Comparison of ENCODE assay signal across 19 cellular contexts in the genomic region with DNA sequence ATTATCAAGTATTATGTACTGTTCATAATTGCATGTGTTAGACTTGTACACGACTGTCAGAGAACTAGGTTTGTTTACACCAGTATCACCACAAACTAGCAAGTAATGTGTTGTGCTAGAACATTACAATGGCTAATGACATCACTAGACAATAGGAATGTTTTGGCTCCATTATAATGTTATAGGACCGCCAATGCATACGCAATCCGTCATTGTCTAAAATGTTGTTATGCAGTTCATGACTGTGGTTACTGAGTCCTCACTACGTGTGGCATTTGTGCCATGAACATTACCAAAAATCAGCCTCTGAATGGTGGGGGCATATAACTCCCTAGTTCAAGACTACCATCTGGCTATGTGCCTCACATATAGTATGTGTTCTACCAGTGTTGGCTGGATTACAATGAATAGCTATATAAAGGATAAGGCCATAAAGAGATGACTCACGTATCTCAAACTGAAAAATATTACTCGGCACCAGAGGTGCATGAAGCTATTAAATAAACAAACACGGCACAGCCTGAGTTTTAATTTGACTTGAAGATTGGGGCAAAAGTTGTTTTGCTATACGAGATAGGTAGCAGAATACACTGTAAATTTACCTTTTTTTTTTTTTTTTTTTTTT.
DNase-seq lines count a peak whose midpoint lies in the region; ATAC-seq, FAIRE-seq and TF ChIP-seq lines count a peak whose summit lies in the region.
"Had no signal": no experiment of that assay in that cellular context is flagged by ENCODE, and none has a peak within 500 bp of the region (broad histone marks: within the 10 kb centered on the region; RNA-seq: fewer than 3 reads in every experiment).

No MANE protein-coding gene starts in this region.

- H3K4me3 ChIP-seq in PC-3 (ENCODE audit: low read length) (no peak overlapping the region), pancreas (no peak overlapping the region)

- no peak overlapping the region for H3K27ac Mint-ChIP-seq in activated CD4-positive, alpha-beta memory T cell treated with anti-CD3 and anti-CD28 coated beads for 36 hours
- H3K27ac Mint-ChIP-seq: CD4-positive, alpha-beta memory T cell had no signal

- no peaks in the 10 kb centered on the region for H3K79me2 ChIP-seq in PC-3 (ENCODE audit: low read length)

- CTCF ChIA-PET in PC-3 (lab: Charles Lee) (no interaction called here), GM10248 (lab: Yijun Ruan, JAX) (no interaction called here)
- CTCF ChIA-PET in activated CD4-positive, alpha-beta memory T cell treated with anti-CD3 and anti-CD28 coated beads for 36 hours (lab: Charles Lee): no interaction called here

- no peaks in the 10 kb centered on the region for H3K4me1 Mint-ChIP-seq in activated CD4-positive, alpha-beta memory T cell treated with anti-CD3 and anti-CD28 coated beads for 36 hours (ENCODE audit: low read depth)
- H3K4me1 Mint-ChIP-seq: CD4-positive, alpha-beta memory T cell had no signal

- H3K27me3 Mint-ChIP-seq in activated CD4-positive, alpha-beta memory T cell treated with anti-CD3 and anti-CD28 coated beads for 36 hours: peaks cover 1% of the 10 kb centered on the region

- DNase-seq in H4 (ENCODE audit: low spot score) (peak; percentile 46), PC-3 (peak; percentile 41), astrocyte of the hippocampus (ENCODE audit: low read depth, low spot score) (peak; percentile 28), left colon (no peak), islet precursor cell (no peak), pancreas (no peak), GM10248 (ENCODE audit: extremely low spot score) (no peak)
- DNase-seq in activated CD4-positive, alpha-beta memory T cell treated with anti-CD3 and anti-CD28 coated beads for 36 hours: no peak
- DNase-seq: C1 segment of cervical spinal cord; Calu3; CD4-positive, alpha-beta memory T cell; COR-L47; DMS53; DMS79 treated with DMSO at 0.1 percent for 48 hours; GDM1; GOT3; H7; HCEC 1CT had no signal

- WGBS in pancreas, 2 donors: 78 to 84% methylated on average over 9 of the region's 9 CpGs

- H3K27me3 ChIP-seq in PC-3 (ENCODE audit: low read length) (peaks cover 21% of the 10 kb centered on the region; the same call in 1 of the 2 replicates), pancreas (no peaks in the 10 kb centered on the region)

- POLR2A ChIA-PET in PC-3 (lab: Charles Lee; ENCODE audit: unreplicated experiment) (no interaction called here), GM10248 (lab: Yijun Ruan, JAX) (no interaction called here)
- POLR2A ChIA-PET in activated CD4-positive, alpha-beta memory T cell treated with anti-CD3 and anti-CD28 coated beads for 36 hours (lab: Charles Lee): no interaction called here

- intact Hi-C loops in PC-3 (cut with micrococcal nuclease): no loop called here
- intact Hi-C loops in left colon (cut with DNase I, micrococcal nuclease): no loop called here
- intact Hi-C loops in pancreas (cut with DNase I): no loop called here
- intact Hi-C loops in activated CD4-positive, alpha-beta memory T cell treated with anti-CD3 and anti-CD28 coated beads for 36 hours (cut with micrococcal nuclease): no loop called here

- ATAC-seq in PC-3 (peak; percentile 82), left colon (peak; percentile 98), pancreas (no peak)

- no peaks in the 10 kb centered on the region for H4K20me1 ChIP-seq in PC-3 (ENCODE audit: low read length)

- H3K9me3 ChIP-seq in PC-3 (ENCODE audit: low read length) (no peaks in the 10 kb centered on the region), pancreas (no peaks in the 10 kb centered on the region)

- FAIRE-seq in pancreas (lab: Jason Lieb, UNC): no peak
- FAIRE-seq: GM12891 had no signal

- H3K4me1 ChIP-seq in PC-3 (ENCODE audit: insufficient read depth, low read length) (no peaks in the 10 kb centered on the region), pancreas (no peaks in the 10 kb centered on the region)

- no peak overlapping the region for H3K9ac ChIP-seq in PC-3 (ENCODE audit: low read length)

- no peaks in the 10 kb centered on the region for H3F3A ChIP-seq in PC-3 (ENCODE audit: low read length, unreplicated experiment)

- TF ChIP-seq CTCF in PC-3 (conservative IDR thresholded peaks at IDR 0.05; ENCODE audit: low read depth, low read length) (no peak), pancreas (IDR thresholded peaks at IDR 0.05) (no peak), GM10248 (IDR thresholded peaks at IDR 0.05; ENCODE audit: control extremely low read depth, extremely low read depth, low read depth, missing control alignments) (no peak)

- H3K27ac ChIP-seq in PC-3 (ENCODE audit: low read length): no peak overlapping the region
- H3K27ac ChIP-seq in pancreas: no peak overlapping the region

- H3K36me3 Mint-ChIP-seq in activated CD4-positive, alpha-beta memory T cell treated with anti-CD3 and anti-CD28 coated beads for 36 hours: no peaks in the 10 kb centered on the region
- H3K36me3 Mint-ChIP-seq: CD4-positive, alpha-beta memory T cell had no signal

- H3K36me3 ChIP-seq in PC-3 (ENCODE audit: low read depth, low read length) (no peaks in the 10 kb centered on the region), pancreas (no peaks in the 10 kb centered on the region)

- no peaks in the 10 kb centered on the region for H3K9me2 ChIP-seq in PC-3 (replicated peaks; ENCODE audit: low read length)

- no peak overlapping the region for H3K4me3 Mint-ChIP-seq in activated CD4-positive, alpha-beta memory T cell treated with anti-CD3 and anti-CD28 coated beads for 36 hours
- H3K4me3 Mint-ChIP-seq: CD4-positive, alpha-beta memory T cell had no signal

- no peaks in the 10 kb centered on the region for H3K9me3 Mint-ChIP-seq in activated CD4-positive, alpha-beta memory T cell treated with anti-CD3 and anti-CD28 coated beads for 36 hours

- no peak overlapping the region for H2AFZ ChIP-seq in PC-3 (ENCODE audit: low read length)

- no TSS peak for BruUV-seq in PC-3 (replicated peaks; lab: Mats Ljungman, UMichigan)

- no peak overlapping the region for H3K4me2 ChIP-seq in PC-3 (ENCODE audit: low read length)

Comparison
In these comparisons a context has a peak if more than half of its experiments do, and no peak if none do; other contexts are left out.
1. DNase-seq: peak in H4 (single experiment), PC-3 (single experiment) and astrocyte of the hippocampus (single experiment); none in left colon (0 of 2), islet precursor cell (single experiment), pancreas (0 of 6), activated CD4-positive, alpha-beta memory T cell treated with anti-CD3 and anti-CD28 coated beads for 36 hours (single experiment) and GM10248 (single experiment).
2. ATAC-seq: peak in PC-3 (single experiment) and left colon (single experiment); none in pancreas (0 of 4).